ENCODE assay signal across 14 cellular contexts in genomic region chr7:6438427-6438826, GRCh38. TPM values are rescaled to one million over a fixed set of nuclear protein-coding genes. Genes with fewer than 3 reads are reported as not detected.
DNase-seq lines count a peak whose midpoint lies in the region; ATAC-seq and TF ChIP-seq lines count a peak whose summit lies in the region.
"Had no signal": no experiment of that assay in that cellular context is flagged by ENCODE, and none has a peak within 500 bp of the region (broad histone marks: within the 10 kb centered on the region; RNA-seq: fewer than 3 reads in every experiment).

No MANE protein-coding gene starts in this region.

- H3K27me3 ChIP-seq in IMR-90 (ENCODE audit: control insufficient read depth, insufficient read depth, low read length) (no peaks in the 10 kb centered on the region), WERI-Rb-1 (ENCODE audit: insufficient read depth, low read depth, severe bottlenecking) (no peaks in the 10 kb centered on the region), ascending aorta (no peaks in the 10 kb centered on the region)
- H3K27me3 ChIP-seq: breast epithelium, esophagus squamous epithelium had no signal

- H3K36me3 ChIP-seq in IMR-90 (ENCODE audit: control insufficient read depth, insufficient read depth, low read length) (peaks cover 24% of the 10 kb centered on the region), WERI-Rb-1 (peaks cover 69% of the 10 kb centered on the region), ascending aorta (peaks cover 2% of the 10 kb centered on the region in 2 donors)

- H3K4me2 ChIP-seq in IMR-90 (ENCODE audit: low read depth, low read length) = no peak overlapping the region

- H2BK20ac ChIP-seq in IMR-90 (ENCODE audit: low read depth, low read length) = no peak overlapping the region

- H3K18ac ChIP-seq in IMR-90 (ENCODE audit: low read depth, low read length) = no peak overlapping the region

- H3K56ac ChIP-seq in IMR-90 (ENCODE audit: extremely low read depth, insufficient read depth, low read length) = no peak overlapping the region

- H3K9me3 Mint-ChIP-seq in activated CD4-positive, alpha-beta T cell treated with anti-CD3 and anti-CD28 coated beads, Interleukin-2, amount 10 ng/mL, durations not matched to agents 7 days and 5 days = no peaks in the 10 kb centered on the region
- H3K9me3 Mint-ChIP-seq in naive thymus-derived CD8-positive, alpha-beta T cell = no peaks in the 10 kb centered on the region
- H3K9me3 Mint-ChIP-seq: natural killer cell had no signal

- H3K4me1 ChIP-seq in IMR-90 (ENCODE audit: control insufficient read depth, insufficient read depth, low read length) = peaks cover 14% of the 10 kb centered on the region
- H3K4me1 ChIP-seq in ascending aorta = peaks cover 0 to 4% of the 10 kb centered on the region in 2 donors
- H3K4me1 ChIP-seq: breast epithelium had no signal

- no peak for ATAC-seq in IMR-90 (ENCODE audit: low read depth)
- ATAC-seq in naive thymus-derived CD8-positive, alpha-beta T cell = peak; percentile 21 to 32
- ATAC-seq in activated CD4-positive, CD25-positive, alpha-beta regulatory T cell treated with anti-CD3 and anti-CD28 coated beads, Interleukin-2, amount 50 U/mL, for 24 hours = no peak
- ATAC-seq: natural killer cell had no signal

- no peak overlapping the region for H4K8ac ChIP-seq in IMR-90 (ENCODE audit: low read depth in 2 of 2, low read length in 2 of 2)

- POLR2A ChIA-PET in activated CD4-positive, alpha-beta T cell treated with anti-CD3 and anti-CD28 coated beads, Interleukin-2, amount 10 ng/mL, durations not matched to agents 7 days and 5 days (lab: Charles Lee) = no interaction called here
- POLR2A ChIA-PET in IMR-90 (lab: Charles Lee; ENCODE audit: unreplicated experiment) = no interaction called here
- POLR2A ChIA-PET in naive thymus-derived CD8-positive, alpha-beta T cell (lab: Charles Lee) = interaction anchor here (0.5 to 2.2 kb wide), 4 partner anchors 9 to 388 kb away, joined by 3 to 16 read pairs (median 4); partner anchors contain the start of genes CCZ1B and DAGLB

- no peak overlapping the region for H3K4ac ChIP-seq in IMR-90 (ENCODE audit: low read depth, low read length)

- H3K4me1 Mint-ChIP-seq in activated CD4-positive, alpha-beta T cell treated with anti-CD3 and anti-CD28 coated beads, Interleukin-2, amount 10 ng/mL, durations not matched to agents 7 days and 5 days = peaks cover 52% of the 10 kb centered on the region
- H3K4me1 Mint-ChIP-seq in naive thymus-derived CD8-positive, alpha-beta T cell = peaks cover 31 to 71% (median 59%) of the 10 kb centered on the region in 4 donors

- H2AFZ ChIP-seq in IMR-90 (replicated peaks; ENCODE audit: low read length, poor library complexity) = no peak overlapping the region

- no peak overlapping the region for H4K5ac ChIP-seq in IMR-90 (ENCODE audit: low read depth, low read length)

- H3K27ac ChIP-seq in IMR-90 (ENCODE audit: insufficient read depth, low read length) (no peak overlapping the region), WERI-Rb-1 (peak overlapping the region; percentile 89), ascending aorta (no peak overlapping the region)
- H3K27ac ChIP-seq: breast epithelium, esophagus squamous epithelium had no signal

- peak overlapping the region; percentile 88 for H3K27ac Mint-ChIP-seq in activated CD4-positive, alpha-beta T cell treated with anti-CD3 and anti-CD28 coated beads, Interleukin-2, amount 10 ng/mL, durations not matched to agents 7 days and 5 days
- H3K27ac Mint-ChIP-seq in naive thymus-derived CD8-positive, alpha-beta T cell = peak overlapping the region; percentile 37 to 94 (median 90)
- H3K27ac Mint-ChIP-seq: natural killer cell had no signal

- dilution Hi-C loops in IMR-90 (cut with HindIII; ENCODE audit: low sequenced_read_pairs, unreplicated experiment) = no loop called here

- no peak for TF ChIP-seq RAD21 in IMR-90 (IDR thresholded peaks at IDR 0.05; ENCODE audit: low read length)

- CTCF ChIA-PET in activated CD4-positive, alpha-beta T cell treated with anti-CD3 and anti-CD28 coated beads, Interleukin-2, amount 10 ng/mL, durations not matched to agents 7 days and 5 days (lab: Charles Lee) = interaction anchor here (0.6 to 1.2 kb wide), 2 partner anchors 1072 to 1121 kb away, joined by 3 read pairs; no protein-coding TSS in a partner anchor
- CTCF ChIA-PET in IMR-90 (lab: Yijun Ruan, JAX) = interaction anchor here (0.5 kb wide), 1 partner anchor 16 kb away, joined by 4 read pairs; no protein-coding TSS in a partner anchor

- no peak for TF ChIP-seq POLR2A in IMR-90 (IDR thresholded peaks at IDR 0.05; ENCODE audit: low read depth, low read length)

- no peak overlapping the region for H3K9ac ChIP-seq in IMR-90 (ENCODE audit: low read depth, low read length)

- peaks cover 18% of the 10 kb centered on the region; the same call in 1 of the 2 replicates for H4K20me1 ChIP-seq in IMR-90 (ENCODE audit: insufficient read depth, low read length)

- in situ Hi-C loops in IMR-90 (cut with MboI; ENCODE audit: low sequenced_read_pairs) = no loop called here

- H3K9me3 ChIP-seq in IMR-90 (ENCODE audit: control insufficient read depth, insufficient read depth, low read length) = no peaks in the 10 kb centered on the region
- H3K9me3 ChIP-seq in WERI-Rb-1 (ENCODE audit: severe bottlenecking) = no peaks in the 10 kb centered on the region
- H3K9me3 ChIP-seq in ascending aorta = no peaks in the 10 kb centered on the region
- H3K9me3 ChIP-seq: breast epithelium, esophagus squamous epithelium had no signal

- H3K23ac ChIP-seq in IMR-90 (ENCODE audit: low read depth, low read length) = no peak overlapping the region

- TF ChIP-seq CTCF in IMR-90 (conservative IDR thresholded peaks at IDR 0.05; ENCODE audit: low read depth, low read length) (no peak), WERI-Rb-1 (IDR thresholded peaks at IDR 0.05; ENCODE audit: low read depth, low read length) (no peak), ascending aorta (IDR thresholded peaks at IDR 0.05) (no peak)

- peaks cover 14% of the 10 kb centered on the region for H3K9me1 ChIP-seq in IMR-90 (ENCODE audit: insufficient read depth, low read length)

- DNase-seq in activated CD4-positive, alpha-beta T cell treated with anti-CD3 and anti-CD28 coated beads, Interleukin-2, amount 10 ng/mL, durations not matched to agents 7 days and 5 days = no peak
- no peak for DNase-seq in activated CD4-positive, alpha-beta T cell treated with anti-CD3 and anti-CD28 coated beads for 1 hour
- DNase-seq in IMR-90 = no peak
- DNase-seq in WERI-Rb-1 = no peak
- DNase-seq in naive thymus-derived CD8-positive, alpha-beta T cell = peak in 2 of 10 donors; percentile 16 to 23
- no peak for DNase-seq in HT-29 (ENCODE audit: low spot score)
- DNase-seq in ascending aorta (ENCODE audit: low spot score in 2 of 2) = no peak
- DNase-seq: activated T-cell treated with anti-CD3 and anti-CD28 coated beads, Interleukin-2, amount 50 U/mL, for 1 hour; esophagus squamous epithelium; natural killer cell; NCI-H187; OCI-M1 had no signal

- no peak overlapping the region for H4K91ac ChIP-seq in IMR-90 (ENCODE audit: insufficient read depth, low read depth, low read length)

- no peak overlapping the region for H2AK9ac ChIP-seq in IMR-90 (replicated peaks; ENCODE audit: low read depth, low read length, poor library complexity)

- intact Hi-C loops in IMR-90 (cut with micrococcal nuclease) (loop anchor here (5.0 to 10.0 kb wide), 2 partner anchors 284 to 441 kb away; no protein-coding TSS in a partner anchor), ascending aorta (cut with DNase I) (no loop called here)

- peaks cover 38 to 73% of the 10 kb centered on the region in 2 experiments for H3K79me1 ChIP-seq in IMR-90 (ENCODE audit: low read depth in 1 of 2, low read length in 2 of 2)

- WGBS in IMR-90 (ENCODE audit: extremely low coverage in 2 of 2, insufficient read length in 1 of 2), 2 experiments = no CpG with 5 or more reads among the region's 2 CpGs

- H3K27me3 Mint-ChIP-seq in activated CD4-positive, alpha-beta T cell treated with anti-CD3 and anti-CD28 coated beads, Interleukin-2, amount 10 ng/mL, durations not matched to agents 7 days and 5 days = no peaks in the 10 kb centered on the region
- H3K27me3 Mint-ChIP-seq in naive thymus-derived CD8-positive, alpha-beta T cell = no peaks in the 10 kb centered on the region

- H3K4me3 Mint-ChIP-seq in activated CD4-positive, alpha-beta T cell treated with anti-CD3 and anti-CD28 coated beads, Interleukin-2, amount 10 ng/mL, durations not matched to agents 7 days and 5 days = peak overlapping the region; percentile 51
- H3K4me3 Mint-ChIP-seq in naive thymus-derived CD8-positive, alpha-beta T cell = peak overlapping the region; percentile 45 to 78 (median 70)
- H3K4me3 Mint-ChIP-seq: natural killer cell had no signal

- H2BK120ac ChIP-seq in IMR-90 (ENCODE audit: low read depth, low read length) = no peak overlapping the region

- no peak overlapping the region for H2BK15ac ChIP-seq in IMR-90 (ENCODE audit: low read depth, low read length)

- H3K4me3 ChIP-seq in IMR-90 (ENCODE audit: insufficient read depth, low read depth, low read length) = no peak overlapping the region
- H3K4me3 ChIP-seq in WERI-Rb-1 (ENCODE audit: low read depth, low read length) = no peak overlapping the region
- H3K4me3 ChIP-seq in ascending aorta = no peak overlapping the region
- H3K4me3 ChIP-seq: breast epithelium, esophagus squamous epithelium had no signal

- H3K36me3 Mint-ChIP-seq in activated CD4-positive, alpha-beta T cell treated with anti-CD3 and anti-CD28 coated beads, Interleukin-2, amount 10 ng/mL, durations not matched to agents 7 days and 5 days (ENCODE audit: low read depth) = peaks cover 37% of the 10 kb centered on the region
- peaks cover 2 to 42% (median 6%) of the 10 kb centered on the region in 3 donors for H3K36me3 Mint-ChIP-seq in naive thymus-derived CD8-positive, alpha-beta T cell
- H3K36me3 Mint-ChIP-seq: natural killer cell had no signal

- BruUV-seq in IMR-90 (replicated peaks; lab: Mats Ljungman, UMichigan) = no TSS peak

- H3K14ac ChIP-seq in IMR-90 (replicated peaks; ENCODE audit: low read depth, low read length) = no peak overlapping the region; the same call in 1 of the 2 replicates

- H2AK5ac ChIP-seq in IMR-90 (ENCODE audit: low read depth, low read length) = no peak overlapping the region

- H2BK5ac ChIP-seq in IMR-90 (ENCODE audit: low read depth, low read length, poor library complexity, severe bottlenecking) = no peak overlapping the region

RNA-seq across cellular contexts. Expression of gene DAGLB, which starts 9.3 kb away (rescaled TPM):
- 10 to 100 TPM; 18.3 to 22.4 TPM for total RNA-seq in activated CD4-positive, alpha-beta T cell treated with anti-CD3 and anti-CD28 coated beads, Interleukin-2, amount 10 ng/mL, durations not matched to agents 7 days and 5 days
- total RNA-seq in IMR-90 (2012; rRNA removed) (33.5 and 35.3 TPM in 2 replicates), ascending aorta (5.2 TPM)
- polyA plus RNA-seq in IMR-90 (2012; rRNA removed) = 23.4 and 24.5 TPM in 2 replicates
- 21.9 and 41.7 TPM in 2 replicates for polyA plus RNA-seq in IMR-90 (2012; cell fraction: cytosol; rRNA removed)
- 92.9 and 94.9 TPM in 2 replicates for polyA plus RNA-seq in IMR-90 (2012; cell fraction: nucleus; rRNA removed; ENCODE audit: low replicate concordance)
- 10 to 100 TPM; 75.4 to 78.1 TPM for total RNA-seq in naive thymus-derived CD8-positive, alpha-beta T cell
- polyA plus RNA-seq in naive thymus-derived CD8-positive, alpha-beta T cell = 10 to 100 TPM in 1 of 3 donors, 1 to 10 TPM in 2; 7.2 to 11.9 (median 7.6) TPM
- 24.2 and 27.1 TPM in 2 replicates for total RNA-seq in HT-29 (2014; rRNA removed; shearing (Covaris generic))

RNA-seq across cellular contexts. Expression of gene KDELR2, which starts 45.5 kb away (rescaled TPM):
- 10 to 100 TPM; 61.1 to 63.5 TPM for total RNA-seq in activated CD4-positive, alpha-beta T cell treated with anti-CD3 and anti-CD28 coated beads, Interleukin-2, amount 10 ng/mL, durations not matched to agents 7 days and 5 days
- total RNA-seq in IMR-90 (2012; rRNA removed) (162 and 259 TPM in 2 replicates), ascending aorta (105 TPM)
- polyA plus RNA-seq in IMR-90 (2012; rRNA removed) = 226 and 237 TPM in 2 replicates
- 118 and 149 TPM in 2 replicates for polyA plus RNA-seq in IMR-90 (2012; cell fraction: cytosol; rRNA removed)
- 74.5 and 135 TPM in 2 replicates for polyA plus RNA-seq in IMR-90 (2012; cell fraction: nucleus; rRNA removed; ENCODE audit: low replicate concordance)
- total RNA-seq in naive thymus-derived CD8-positive, alpha-beta T cell = 10 to 100 TPM; 33.1 to 35.3 TPM
- 10 to 100 TPM; 39.2 to 51.1 (median 42.0) TPM for polyA plus RNA-seq in naive thymus-derived CD8-positive, alpha-beta T cell
- total RNA-seq in HT-29 (2014; rRNA removed; shearing (Covaris generic)) = 93.0 and 114 TPM in 2 replicates

Comparison
In these comparisons a context has a peak if more than half of its experiments do, and no peak if none do; other contexts are left out.
1. ATAC-seq: peak in naive thymus-derived CD8-positive, alpha-beta T cell (2 of 2); none in IMR-90 (single experiment) and activated CD4-positive, CD25-positive, alpha-beta regulatory T cell treated with anti-CD3 and anti-CD28 coated beads, Interleukin-2, amount 50 U/mL, for 24 hours (0 of 2).